8 cellular contexts compared by ENCODE assay signal in genomic region chr4:40205259-40206198, GRCh38. TPM values are rescaled to one million over a fixed set of nuclear protein-coding genes. Genes with fewer than 3 reads are reported as not detected.
A peak's percentile ranks its signal among the peaks of the same experiment; 100 is the strongest.
DNase-seq lines count a peak whose midpoint lies in the region; ATAC-seq, FAIRE-seq and TF ChIP-seq lines count a peak whose summit lies in the region.

No MANE protein-coding gene starts in this region.

- H3K27me3 ChIP-seq in small intestine (ENCODE audit: control insufficient read depth in 2 of 2, insufficient read depth in 2 of 2, low read length in 2 of 2) (no peaks in the 10 kb centered on the region), ascending aorta (no peaks in the 10 kb centered on the region)

- no peaks in the 10 kb centered on the region for H3K27me3 Mint-ChIP-seq in activated T-cell treated with anti-CD3 and anti-CD28 coated beads, Interleukin-2, amount 50 U/mL, for 72 hours (ENCODE audit: low read depth)

- H3K4me1 ChIP-seq in small intestine (ENCODE audit: control insufficient read depth in 2 of 2, insufficient read depth in 1 of 2, low read depth in 1 of 2, low read length in 1 of 2) (peaks cover 0 to 4% of the 10 kb centered on the region in 2 donors), ascending aorta (no peaks in the 10 kb centered on the region)

- peaks cover 32 to 39% of the 10 kb centered on the region in 2 donors for H3K36me3 Mint-ChIP-seq in activated T-cell treated with anti-CD3 and anti-CD28 coated beads, Interleukin-2, amount 50 U/mL, for 72 hours (ENCODE audit: insufficient read depth in 2 of 2)

- FAIRE-seq in small intestine (lab: Jason Lieb, UNC): no peak

- H3K9me3 ChIP-seq in small intestine (ENCODE audit: control insufficient read depth, low read depth) (no peaks in the 10 kb centered on the region), ascending aorta (no peaks in the 10 kb centered on the region)

- DNase-seq in GDM1 (lab: John Stamatoyannopoulos, UW): peak; percentile 46
- peak; percentile 39 to 51 for DNase-seq in activated T-cell treated with anti-CD3 and anti-CD28 coated beads, Interleukin-2, amount 50 U/mL, for 72 hours
- peak; percentile 39 for DNase-seq in small intestine
- no peak for DNase-seq in NCI-H524 treated with DMSO at 0.1 percent for 48 hours (lab: John Stamatoyannopoulos, UW)
- DNase-seq in ascending aorta (ENCODE audit: low spot score in 2 of 2): no peak
- DNase-seq in GM19238 (ENCODE audit: insufficient read length, low spot score): no peak

- intact Hi-C loops in ascending aorta (cut with DNase I): no loop called here

- peak; percentile 58 for ATAC-seq in GM19467 (IDR thresholded peaks at IDR 0.05; ENCODE audit: unreplicated experiment)
- ATAC-seq in HG03520 (IDR thresholded peaks at IDR 0.05; ENCODE audit: unreplicated experiment): peak; percentile 55
- ATAC-seq in activated T-cell treated with anti-CD3 and anti-CD28 coated beads, Interleukin-2, amount 50 U/mL, for 72 hours (replicated peaks in 1 of 2): peak; percentile 62 to 64

- no peak for TF ChIP-seq CTCF in ascending aorta (IDR thresholded peaks at IDR 0.05)

- no peaks in the 10 kb centered on the region for H3K9me3 Mint-ChIP-seq in activated T-cell treated with anti-CD3 and anti-CD28 coated beads, Interleukin-2, amount 50 U/mL, for 72 hours

- 58 to 81% (median 69%) methylated on average over 6 of the region's 6 CpGs for WGBS in small intestine, 3 donors

- H3K4me1 Mint-ChIP-seq in activated T-cell treated with anti-CD3 and anti-CD28 coated beads, Interleukin-2, amount 50 U/mL, for 72 hours (ENCODE audit: low read depth): peaks cover 92% of the 10 kb centered on the region

- H3K36me3 ChIP-seq in small intestine (ENCODE audit: control insufficient read depth in 2 of 2, insufficient read depth in 2 of 2, low read length in 2 of 2) (no peaks in the 10 kb centered on the region), ascending aorta (no peaks in the 10 kb centered on the region)

- H3K4me3 ChIP-seq in small intestine (ENCODE audit: low read depth in 1 of 2, low read length in 2 of 2): peak overlapping the region in 1 of 2 donors; percentile 20
- no peak overlapping the region for H3K4me3 ChIP-seq in ascending aorta

- H3K4me3 Mint-ChIP-seq in activated T-cell treated with anti-CD3 and anti-CD28 coated beads, Interleukin-2, amount 50 U/mL, for 72 hours: peak overlapping the region; percentile 90 to 96

- peak overlapping the region; percentile 93 for H3K27ac Mint-ChIP-seq in activated T-cell treated with anti-CD3 and anti-CD28 coated beads, Interleukin-2, amount 50 U/mL, for 72 hours

- H3K27ac ChIP-seq in small intestine (ENCODE audit: low read depth in 1 of 2, low read length in 1 of 2) (peak overlapping the region; percentile 15 to 78), ascending aorta (no peak overlapping the region)

RNA-seq across cellular contexts. Expression of gene RHOH, which starts 8.7 kb away (rescaled TPM):
- 100 to 1,000 TPM; 150 to 182 TPM for total RNA-seq in activated T-cell treated with anti-CD3 and anti-CD28 coated beads, Interleukin-2, amount 50 U/mL, for 72 hours
- 10 to 100 TPM in 1 of 3 donors, 1 to 10 TPM in 2; 3.6 to 11.6 (median 3.8) TPM for polyA plus RNA-seq in small intestine
- total RNA-seq in ascending aorta: not detected

Comparison
In these comparisons a context has a peak if more than half of its experiments do, and no peak if none do; other contexts are left out.
1. DNase-seq: peak in GDM1 (single experiment), activated T-cell treated with anti-CD3 and anti-CD28 coated beads, Interleukin-2, amount 50 U/mL, for 72 hours (2 of 2) and small intestine (single experiment); none in NCI-H524 treated with DMSO at 0.1 percent for 48 hours (single experiment), ascending aorta (0 of 2) and GM19238 (single experiment).
2. H3K27ac ChIP-seq: peak in small intestine (2 of 2); none in ascending aorta (0 of 2).
3. RNA of gene RHOH, which starts 8.7 kb away (total RNA-seq): 150 to 182 TPM in activated T-cell treated with anti-CD3 and anti-CD28 coated beads, Interleukin-2, amount 50 U/mL, for 72 hours; not detected in ascending aorta (single experiment); every median in the first group is over 10 times any median in the second.
4. Peak in every context shown above with its lines, with median percentiles within 50 percentile points of each other: ATAC-seq.